In the genomic region with DNA sequence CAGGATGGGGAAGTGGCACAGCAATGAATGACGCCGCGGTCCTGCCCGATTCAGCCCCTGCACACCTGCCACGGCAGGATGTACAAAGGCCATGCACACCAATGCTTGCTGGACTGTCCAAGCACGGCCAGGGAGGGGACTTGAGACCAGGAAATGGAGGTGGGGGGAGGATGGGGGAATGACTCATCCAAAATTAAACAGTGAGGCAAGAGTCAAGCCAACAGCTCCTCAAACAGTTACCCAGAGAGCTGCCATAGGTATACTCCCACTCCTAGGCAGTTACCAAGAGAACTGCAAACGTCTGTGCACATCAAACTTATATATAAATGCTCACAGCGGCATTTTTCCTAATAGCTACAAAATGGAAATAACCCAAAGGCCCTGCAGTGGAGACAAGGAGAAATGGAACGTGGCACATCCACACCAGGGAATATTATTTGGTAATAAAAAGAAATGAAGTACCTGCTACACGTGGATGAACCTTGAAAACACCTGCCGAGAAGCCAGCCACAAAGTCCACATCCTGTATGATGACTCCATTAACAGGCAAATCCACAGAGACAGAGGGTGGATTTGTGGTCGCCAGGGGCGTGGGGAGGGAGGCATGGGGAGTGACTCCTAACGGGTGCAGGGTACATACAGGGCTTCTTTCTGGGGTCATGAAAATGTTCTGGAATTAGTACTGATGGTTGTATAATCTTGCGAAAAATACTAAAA, we compare ENCODE assay signal across 1 cellular context.
TF ChIP-seq lines count a peak whose summit lies in the region.

No MANE protein-coding gene starts in this region.

TF ChIP-seq in HCT116, 20 proteins besides CTCF, POLR2A, EP300 and RAD21 (continued from another document):
- TF ChIP-seq SP1 (IDR thresholded peaks at IDR 0.05; ENCODE audit: low read depth) (peak; percentile 78; the same call in 1 of the 2 replicates), EZH2phosphoT487 (IDR thresholded peaks at IDR 0.05; ENCODE audit: borderline replicate concordance) (no peak), YY1 (IDR thresholded peaks at IDR 0.05; ENCODE audit: extremely low read depth, insufficient replicate concordance, low read depth, low read length) (no peak), SIN3A (IDR thresholded peaks at IDR 0.05; ENCODE audit: low read depth) (no peak), ZNF274 (IDR thresholded peaks at IDR 0.05; ENCODE audit: low read depth, low read length) (no peak), JUND (IDR thresholded peaks at IDR 0.05) (peak; percentile 93), POLR2AphosphoS5 (IDR thresholded peaks at IDR 0.05; ENCODE audit: low read depth, low read length) (peak; percentile 53), TCF7L2 (IDR thresholded peaks at IDR 0.05; ENCODE audit: borderline replicate concordance, extremely low read depth, insufficient read depth, insufficient read length) (no peak), EGR1 (IDR thresholded peaks at IDR 0.05; ENCODE audit: low read depth) (no peak), EZH2 (IDR thresholded peaks at IDR 0.05) (no peak)
- TF ChIP-seq, protein P1, sequence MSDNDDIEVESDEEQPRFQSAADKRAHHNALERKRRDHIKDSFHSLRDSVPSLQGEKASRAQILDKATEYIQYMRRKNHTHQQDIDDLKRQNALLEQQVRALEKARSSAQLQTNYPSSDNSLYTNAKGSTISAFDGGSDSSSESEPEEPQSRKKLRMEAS (IDR thresholded peaks at IDR 0.05) = peak; percentile 53; the same call in 1 of the 2 replicates
- TF ChIP-seq, protein P2, sequence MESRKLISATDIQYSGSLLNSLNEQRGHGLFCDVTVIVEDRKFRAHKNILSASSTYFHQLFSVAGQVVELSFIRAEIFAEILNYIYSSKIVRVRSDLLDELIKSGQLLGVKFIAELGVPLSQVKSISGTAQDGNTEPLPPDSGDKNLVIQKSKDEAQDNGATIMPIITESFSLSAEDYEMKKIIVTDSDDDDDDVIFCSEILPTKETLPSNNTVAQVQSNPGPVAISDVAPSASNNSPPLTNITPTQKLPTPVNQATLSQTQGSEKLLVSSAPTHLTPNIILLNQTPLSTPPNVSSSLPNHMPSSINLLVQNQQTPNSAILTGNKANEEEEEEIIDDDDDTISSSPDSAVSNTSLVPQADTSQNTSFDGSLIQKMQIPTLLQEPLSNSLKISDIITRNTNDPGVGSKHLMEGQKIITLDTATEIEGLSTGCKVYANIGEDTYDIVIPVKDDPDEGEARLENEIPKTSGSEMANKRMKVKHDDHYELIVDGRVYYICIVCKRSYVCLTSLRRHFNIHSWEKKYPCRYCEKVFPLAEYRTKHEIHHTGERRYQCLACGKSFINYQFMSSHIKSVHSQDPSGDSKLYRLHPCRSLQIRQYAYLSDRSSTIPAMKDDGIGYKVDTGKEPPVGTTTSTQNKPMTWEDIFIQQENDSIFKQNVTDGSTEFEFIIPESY (IDR thresholded peaks at IDR 0.05; ENCODE audit: extremely low read depth, insufficient replicate concordance, low read length) = peak; percentile 45
- TF ChIP-seq, protein P3, sequence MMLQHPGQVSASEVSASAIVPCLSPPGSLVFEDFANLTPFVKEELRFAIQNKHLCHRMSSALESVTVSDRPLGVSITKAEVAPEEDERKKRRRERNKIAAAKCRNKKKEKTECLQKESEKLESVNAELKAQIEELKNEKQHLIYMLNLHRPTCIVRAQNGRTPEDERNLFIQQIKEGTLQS (IDR thresholded peaks at IDR 0.05) = no peak
